Comparison of ENCODE assay signal across 9 cellular contexts in genomic region chrX:46628406-46629371, GRCh38. TPM values are rescaled to one million over a fixed set of nuclear protein-coding genes. Genes with fewer than 3 reads are reported as not detected.
DNase-seq lines count a peak whose midpoint lies in the region; ATAC-seq, FAIRE-seq and TF ChIP-seq lines count a peak whose summit lies in the region.
"Had no signal": no experiment of that assay in that cellular context is flagged by ENCODE, and none has a peak within 500 bp of the region (broad histone marks: within the 10 kb centered on the region; RNA-seq: fewer than 3 reads in every experiment).

No MANE protein-coding gene starts in this region.

- no peaks in the 10 kb centered on the region for H3K4me1 ChIP-seq in small intestine (ENCODE audit: control insufficient read depth in 2 of 2, insufficient read depth in 1 of 2, low read depth in 1 of 2, low read length in 1 of 2)

- H3K4me3 Mint-ChIP-seq in T-helper 17 cell, result peak overlapping the region; percentile 60

- FAIRE-seq in small intestine (lab: Jason Lieb, UNC), result no peak
- FAIRE-seq in H54 (lab: Jason Lieb, UNC), result no peak

- H3K4me1 Mint-ChIP-seq in T-helper 17 cell, result peaks cover 13% of the 10 kb centered on the region

- no peak for TF ChIP-seq POLR2A in H54 (IDR thresholded peaks at IDR 0.05; ENCODE audit: low read depth, low read length)

- H3K4me3 ChIP-seq in small intestine (ENCODE audit: low read depth in 1 of 2, low read length in 2 of 2), result no peak overlapping the region
- H3K4me3 ChIP-seq: cardiac muscle cell had no signal

- ATAC-seq in GM18868 (IDR thresholded peaks at IDR 0.05; ENCODE audit: unreplicated experiment) (peak; percentile 91), HG02981 (IDR thresholded peaks at IDR 0.05; ENCODE audit: unreplicated experiment) (peak; percentile 86), T-helper 17 cell (peak; percentile 45)

- no peaks in the 10 kb centered on the region for H3K27me3 ChIP-seq in small intestine (ENCODE audit: control insufficient read depth in 2 of 2, insufficient read depth in 2 of 2, low read length in 2 of 2)
- H3K27me3 ChIP-seq: cardiac muscle cell had no signal

- H3K36me3 Mint-ChIP-seq in T-helper 17 cell (ENCODE audit: low read depth), result no peaks in the 10 kb centered on the region

- H3K9me3 ChIP-seq in T-helper 17 cell (ENCODE audit: control insufficient read depth, low read length, poor library complexity, severe bottlenecking) (no peaks in the 10 kb centered on the region), small intestine (ENCODE audit: control insufficient read depth, low read depth) (no peaks in the 10 kb centered on the region)

- peak overlapping the region in 1 of 2 donors; percentile 91 for H3K27ac ChIP-seq in small intestine (ENCODE audit: low read depth in 1 of 2, low read length in 1 of 2)
- H3K27ac ChIP-seq: cardiac muscle cell had no signal

- 52 to 83% (median 53%) methylated on average over 4 to 6 of the region's 6 CpGs for WGBS in small intestine, 3 donors

- H3K36me3 ChIP-seq in small intestine (ENCODE audit: control insufficient read depth in 2 of 2, insufficient read depth in 2 of 2, low read length in 2 of 2), result no peaks in the 10 kb centered on the region
- H3K36me3 ChIP-seq: cardiac muscle cell had no signal

- TF ChIP-seq CTCF in AG09319 (IDR thresholded peaks at IDR 0.05; ENCODE audit: low read depth, low read length), result no peak

- no peaks in the 10 kb centered on the region for H3K27me3 Mint-ChIP-seq in T-helper 17 cell

- H3K27ac Mint-ChIP-seq in T-helper 17 cell, result peak overlapping the region; percentile 82

- DNase-seq in AG09319 (ENCODE audit: extremely low read depth, low read depth) (peak; percentile 32), T-helper 17 cell (no peak), left kidney (ENCODE audit: low read depth, low spot score) (peak; percentile 12), small intestine (no peak), hepatic stellate cell (ENCODE audit: low spot score) (no peak), H54 (ENCODE audit: insufficient read length, low spot score) (no peak)

RNA-seq across cellular contexts. Expression of gene CHST7, which starts 55.1 kb away (rescaled TPM):
- total RNA-seq in T-helper 17 cell, result 1 to 10 TPM; 6.3 to 6.6 TPM
- polyA plus RNA-seq in small intestine, result 1 to 10 TPM in 1 of 3 donors, under 1 TPM in 1, not detected in 1; 0.54 to 3.8 TPM

Comparison
In these comparisons a context has a peak if more than half of its experiments do, and no peak if none do; other contexts are left out.
1. DNase-seq: peak in AG09319 (single experiment) and left kidney (single experiment); none in T-helper 17 cell (0 of 3), small intestine (single experiment), hepatic stellate cell (single experiment) and H54 (single experiment).
2. Peak in every context shown above with its lines, with median percentiles within 50 percentile points of each other: ATAC-seq.